Comparison of ENCODE assay signal across 35 cellular contexts in the genomic region with DNA sequence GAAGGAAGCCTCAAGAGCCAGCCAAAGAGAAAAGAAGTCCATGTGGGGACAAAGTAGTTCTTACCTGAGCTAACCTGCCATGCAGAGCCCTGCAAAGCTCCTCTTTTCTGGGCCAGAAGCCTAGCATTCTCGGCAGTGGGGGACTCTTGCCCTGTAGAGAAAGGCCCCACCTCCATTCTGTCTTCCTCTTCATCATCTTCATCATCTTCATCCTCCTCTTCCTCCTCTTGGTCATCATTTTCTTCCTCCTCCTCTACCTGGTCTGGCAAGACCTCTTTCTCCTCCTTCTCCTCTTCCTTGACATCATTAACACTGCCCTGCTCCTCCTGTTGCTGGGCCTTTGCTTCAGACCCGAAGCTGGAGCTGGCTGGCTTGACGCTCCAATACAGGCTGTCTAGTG. TPM values are rescaled to one million over a fixed set of nuclear protein-coding genes. Genes with fewer than 3 reads are reported as not detected.
DNase-seq lines count a peak whose midpoint lies in the region; ATAC-seq, FAIRE-seq and TF ChIP-seq lines count a peak whose summit lies in the region.
"Had no signal": no experiment of that assay in that cellular context is flagged by ENCODE, and none has a peak within 500 bp of the region (broad histone marks: within the 10 kb centered on the region; RNA-seq: fewer than 3 reads in every experiment).

No MANE protein-coding gene starts in this region.

- H3K79me2 ChIP-seq in HepG2 (ENCODE audit: insufficient read depth, low read length) = no peaks in the 10 kb centered on the region

- no peak overlapping the region for H3K4me2 ChIP-seq in HepG2 (ENCODE audit: low read depth, low read length)
- H3K4me2 ChIP-seq: A549, BLaER1 had no signal

- intact Hi-C loops in dorsolateral prefrontal cortex (cut with DNase I) (no loop called here), HepG2 (cut with micrococcal nuclease; ENCODE audit: unreplicated experiment) (no loop called here)

- no TSS peak for BruUV-seq in HepG2 (replicated peaks; lab: Mats Ljungman, UMichigan)

- H3K4me3 ChIP-seq in HEK293 (ENCODE audit: low read depth, low read length) (no peak overlapping the region), dorsolateral prefrontal cortex (no peak overlapping the region), SJCRH30 (no peak overlapping the region), HepG2 (replicated peaks in 1 of 3; ENCODE audit: insufficient read depth in 1 of 3, low read depth in 2 of 3, low read length in 3 of 3) (no peak overlapping the region)
- H3K4me3 ChIP-seq: A549; BLaER1; BLaER1 treated with 17β-estradiol and CSF1 and Interleukin-3, amounts not matched to agents 10 nM and 100 nM had no signal

- H3K4me1 ChIP-seq in HEK293 (ENCODE audit: control insufficient read depth, insufficient read depth, low read length) (no peaks in the 10 kb centered on the region), SJCRH30 (no peaks in the 10 kb centered on the region), HepG2 (ENCODE audit: insufficient read depth, low read length) (no peaks in the 10 kb centered on the region)
- H3K4me1 ChIP-seq: A549, BE2C, BLaER1 had no signal

- in situ Hi-C loops in HepG2 (cut with HindIII; ENCODE audit: extremely low pct_ligation_motif_present, low pct_unique_long_range_greater_than_20kb) = no loop called here

- TF ChIP-seq EP300 in HepG2 (IDR thresholded peaks at IDR 0.05; ENCODE audit: low read depth in 2 of 2, low read length in 2 of 2) (no peak), HepG2 (CRISPR knock-in tag; IDR thresholded peaks at IDR 0.05; ENCODE audit: borderline replicate concordance) (no peak)

- H3K9me3 ChIP-seq in HEK293 (ENCODE audit: control insufficient read depth, insufficient read depth, low read depth, low read length) = no peaks in the 10 kb centered on the region
- no peaks in the 10 kb centered on the region for H3K9me3 ChIP-seq in SJCRH30 (replicated peaks)
- H3K9me3 ChIP-seq in HepG2 (ENCODE audit: low read length) = no peaks in the 10 kb centered on the region
- H3K9me3 ChIP-seq: A549; BE2C; BLaER1; BLaER1 treated with 17β-estradiol and CSF1 and Interleukin-3, amounts not matched to agents 10 nM and 100 nM; Caco-2 had no signal

- H4K20me1 ChIP-seq in HepG2 (ENCODE audit: insufficient read depth, low read length) = no peaks in the 10 kb centered on the region

- no peak for TF ChIP-seq RAD21 in HepG2 (CRISPR knock-in tag; IDR thresholded peaks at IDR 0.05)

- ATAC-seq in HG02763 (IDR thresholded peaks at IDR 0.05; ENCODE audit: unreplicated experiment) (no peak), HepG2 (no peak)
- ATAC-seq: A549; CD8-positive, alpha-beta T cell had no signal

- H3K36me3 ChIP-seq in HEK293 (ENCODE audit: control insufficient read depth in 2 of 2, insufficient read depth in 1 of 2, low read length in 2 of 2) = peaks cover 10 to 96% of the 10 kb centered on the region in 2 experiments; a peak in 2 of 3 replicates
- peaks cover 23% of the 10 kb centered on the region for H3K36me3 ChIP-seq in SJCRH30
- peaks cover 0 to 3% of the 10 kb centered on the region in 2 experiments; a peak in 2 of 5 replicates for H3K36me3 ChIP-seq in HepG2 (replicated peaks in 1 of 2; ENCODE audit: control insufficient read depth in 1 of 2, insufficient read depth in 2 of 2, low read length in 2 of 2)

- POLR2A ChIA-PET in HEK293 (lab: Yijun Ruan, JAX) (no interaction called here), HepG2 (lab: Yijun Ruan, JAX) (no interaction called here)

- CTCF ChIA-PET in HEK293 (lab: Yijun Ruan, JAX) = interaction anchor here (0.6 to 3.8 kb wide), 2 partner anchors 11 to 772 kb away, joined by 3 to 24 read pairs; no protein-coding TSS in a partner anchor
- CTCF ChIA-PET in HepG2 (lab: Yijun Ruan, JAX; ENCODE audit: low intra/inter-chr PET ratio, low total read pairs) = no interaction called here

- H3K27me3 ChIP-seq in dorsolateral prefrontal cortex = peaks cover 0 to 68% (median 6%) of the 10 kb centered on the region in 45 donors
- H3K27me3 ChIP-seq in SJCRH30 = no peaks in the 10 kb centered on the region
- no peaks in the 10 kb centered on the region for H3K27me3 ChIP-seq in HepG2 (ENCODE audit: control insufficient read depth in 1 of 2, insufficient read depth in 2 of 2, low read length in 2 of 2)
- H3K27me3 ChIP-seq: BE2C had no signal

- WGBS in HepG2 (ENCODE audit: low lambda C conversion rate) = 92% methylated on average over 3 of the region's 3 CpGs

- TF ChIP-seq CTCF in HEK293 (tag by site-specific recombination; IDR thresholded peaks at IDR 0.05) (no peak), dorsolateral prefrontal cortex (IDR thresholded peaks at IDR 0.05 in 54 of 56, conservative IDR thresholded peaks at IDR 0.05 in 2 of 56; ENCODE audit: low read depth in 1 of 56, partially characterized antibody in 56 of 56) (no peak), HepG2 (CRISPR knock-in tag; IDR thresholded peaks at IDR 0.05) (no peak)

- no peak for TF ChIP-seq POLR2A in HepG2 (IDR thresholded peaks at IDR 0.05; ENCODE audit: insufficient read depth in 1 of 2, low read depth in 2 of 2, low read length in 2 of 2)

- H3K27ac ChIP-seq in HEK293 (ENCODE audit: extremely low read depth, low read depth, low read length) (no peak overlapping the region), dorsolateral prefrontal cortex (peak overlapping the region in 32 of 59 donors; percentile 2 to 80 (median 44)), substantia nigra (ENCODE audit: low read depth, low read length, poor library complexity, severe bottlenecking) (peak overlapping the region; percentile 42), temporal lobe (ENCODE audit: low read depth, low read length) (peak overlapping the region; percentile 14), SJCRH30 (no peak overlapping the region), HepG2 (ENCODE audit: extremely low read length, insufficient read depth, low read length) (no peak overlapping the region)
- H3K27ac ChIP-seq: 22Rv1; A549; BLaER1; BLaER1 treated with 17β-estradiol and CSF1 and Interleukin-3, amounts not matched to agents 10 nM and 100 nM; C4-2B had no signal

- DNase-seq in dorsolateral prefrontal cortex (no peak), substantia nigra (lab: John Stamatoyannopoulos, UW) (no peak), SJCRH30 (no peak), HepG2 (ENCODE audit: low spot score) (no peak)
- no peak for DNase-seq in activated effector memory CD4-positive, alpha-beta T cell treated with Interleukin-2 at 50 U/mL for 16 hours
- DNase-seq: 8988T; ACHN; AML-193; BE2C; C1 segment of cervical spinal cord; Caco-2; Calu3; CD4-positive, alpha-beta memory T cell; CD4-positive, alpha-beta T cell; CD4-positive, CD25-positive, alpha-beta regulatory T cell; CD8-positive, alpha-beta memory T cell; CD8-positive, alpha-beta T cell; COR-L47; DMS 273 treated with DMSO at 0.1 percent for 48 hours; DMS153; DMS53; DMS79; DMS79 treated with DMSO at 0.1 percent for 48 hours; DND-41; EL had no signal

- FAIRE-seq in HepG2 (lab: Jason Lieb, UNC) = no peak
- FAIRE-seq: A204.1, A549, D721Med had no signal

- H3K9ac ChIP-seq in HepG2 (ENCODE audit: insufficient read depth, low read depth, low read length) = no peak overlapping the region
- H3K9ac ChIP-seq: BLaER1; BLaER1 treated with 17β-estradiol and CSF1 and Interleukin-3, amounts not matched to agents 10 nM and 100 nM had no signal

- no peak overlapping the region for H2AFZ ChIP-seq in HepG2 (ENCODE audit: low read length)

TF ChIP-seq in HepG2, 621 proteins besides CTCF, POLR2A, EP300 and RAD21 (continues in another document):
- TF ChIP-seq ZNF235 (CRISPR knock-in tag; IDR thresholded peaks at IDR 0.05; ENCODE audit: borderline replicate concordance) = no peak
- no peak for TF ChIP-seq CEBPB (IDR thresholded peaks at IDR 0.05; ENCODE audit: borderline replicate concordance, low read depth, low read length)
- TF ChIP-seq, protein P1, sequence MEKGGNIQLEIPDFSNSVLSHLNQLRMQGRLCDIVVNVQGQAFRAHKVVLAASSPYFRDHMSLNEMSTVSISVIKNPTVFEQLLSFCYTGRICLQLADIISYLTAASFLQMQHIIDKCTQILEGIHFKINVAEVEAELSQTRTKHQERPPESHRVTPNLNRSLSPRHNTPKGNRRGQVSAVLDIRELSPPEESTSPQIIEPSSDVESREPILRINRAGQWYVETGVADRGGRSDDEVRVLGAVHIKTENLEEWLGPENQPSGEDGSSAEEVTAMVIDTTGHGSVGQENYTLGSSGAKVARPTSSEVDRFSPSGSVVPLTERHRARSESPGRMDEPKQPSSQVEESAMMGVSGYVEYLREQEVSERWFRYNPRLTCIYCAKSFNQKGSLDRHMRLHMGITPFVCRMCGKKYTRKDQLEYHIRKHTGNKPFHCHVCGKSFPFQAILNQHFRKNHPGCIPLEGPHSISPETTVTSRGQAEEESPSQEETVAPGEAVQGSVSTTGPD (CRISPR knock-in tag; IDR thresholded peaks at IDR 0.05) = no peak

RNA-seq across cellular contexts. Expression of a gene that starts 16.7 kb away (rescaled TPM):
- total RNA-seq in dorsolateral prefrontal cortex (10 to 100 TPM; 31.2 to 76.2 (median 51.0) TPM), temporal lobe (13.5 TPM), HepG2 (2016; rRNA removed; fragmentation: Illumina TruSeq; extraction: Trizol) (33.3 and 45.0 TPM in 2 replicates)
- total RNA-seq in SJCRH30 (2014; rRNA removed; shearing (Covaris generic)) = 66.0 and 72.8 TPM in 2 replicates
- total RNA-seq in HepG2 (2016; cell fraction: cytosol; rRNA removed; fragmentation: Illumina TruSeq; extraction: Trizol; ENCODE audit: low read depth) = 6.0 and 7.8 TPM in 2 replicates
- total RNA-seq in HepG2 (2016; cell fraction: insoluble cytoplasmic fraction; rRNA removed; fragmentation: Illumina TruSeq; extraction: Trizol) = 33.7 and 42.6 TPM in 2 replicates
- total RNA-seq in HepG2 (2016; cell fraction: membrane; rRNA removed; fragmentation: Illumina TruSeq; extraction: Trizol) = 9.9 and 11.3 TPM in 2 replicates
- 18.2 and 20.5 TPM in 2 replicates for total RNA-seq in HepG2 (2016; cell fraction: nucleus; rRNA removed; fragmentation: Illumina TruSeq; extraction: Trizol)
- polyA plus RNA-seq in HepG2 (2011; rRNA removed) = 18.1 TPM in 2 replicates
- 15.2 and 16.3 TPM in 2 replicates for polyA plus RNA-seq in HepG2 (2011; cell fraction: cytosol; rRNA removed)
- 27.4 and 30.1 TPM in 2 replicates for polyA plus RNA-seq in HepG2 (2011; cell fraction: nucleus; rRNA removed)
- 15.7 and 18.5 TPM in 2 replicates for polyA plus RNA-seq in HepG2 (2012)
- polyA plus RNA-seq in HepG2 (2016; cell fraction: cytosol; fragmentation: Illumina TruSeq; extraction: Trizol; ENCODE audit: low read depth) = 5.6 and 6.7 TPM in 2 replicates
- polyA plus RNA-seq in HepG2 (2016; cell fraction: insoluble cytoplasmic fraction; fragmentation: Illumina TruSeq; extraction: Trizol; ENCODE audit: low read depth) = 42.3 and 45.2 TPM in 2 replicates
- polyA plus RNA-seq in HepG2 (2016; cell fraction: membrane; fragmentation: Illumina TruSeq; extraction: Trizol; ENCODE audit: low read depth) = 7.4 and 7.9 TPM in 2 replicates
- polyA plus RNA-seq in HepG2 (2016; cell fraction: nucleus; fragmentation: Illumina TruSeq; extraction: Trizol; ENCODE audit: insufficient read depth, low read depth) = 24.9 and 29.4 TPM in 2 replicates
- 17.1 and 79.5 TPM in 2 replicates for polyA minus RNA-seq in HepG2 (2011; rRNA and poly(A)+ RNA removed; ENCODE audit: low replicate concordance)
- 6.4 and 6.8 TPM in 2 replicates for polyA minus RNA-seq in HepG2 (2011; cell fraction: cytosol; rRNA and poly(A)+ RNA removed)
- polyA minus RNA-seq in HepG2 (2011; cell fraction: nucleus; rRNA and poly(A)+ RNA removed) = 12.9 and 13.9 TPM in 2 replicates

Comparison
In these comparisons a context has a peak if more than half of its experiments do, and no peak if none do; other contexts are left out.
1. H3K27ac ChIP-seq: peak in dorsolateral prefrontal cortex (32 of 59), substantia nigra (single experiment) and temporal lobe (single experiment); none in HEK293 (single experiment), SJCRH30 (single experiment) and HepG2 (single experiment).